ENCODE assay signal across 8 cellular contexts in genomic region chr7:8260871-8261707, GRCh38. TPM values are rescaled to one million over a fixed set of nuclear protein-coding genes. Genes with fewer than 3 reads are reported as not detected.
DNase-seq lines count a peak whose midpoint lies in the region; ATAC-seq and TF ChIP-seq lines count a peak whose summit lies in the region.

No MANE protein-coding gene starts in this region.

- ATAC-seq in GM21619 (IDR thresholded peaks at IDR 0.05; ENCODE audit: unreplicated experiment) (peak; percentile 22), naive B cell (ENCODE audit: low read depth in 2 of 2) (peak in 1 of 2 donors; percentile 36)

- no peaks in the 10 kb centered on the region for H3K36me3 ChIP-seq in vagina

- H3K4me1 Mint-ChIP-seq in activated CD4-positive, alpha-beta memory T cell treated with anti-CD3 and anti-CD28 coated beads, Interleukin-2, amount 10 ng/mL, durations not matched to agents 7 days and 5 days: peaks cover 6% of the 10 kb centered on the region
- peaks cover 0 to 11% (median 6%) of the 10 kb centered on the region in 3 donors for H3K4me1 Mint-ChIP-seq in naive B cell

- POLR2A ChIA-PET in activated CD4-positive, alpha-beta memory T cell treated with anti-CD3 and anti-CD28 coated beads, Interleukin-2, amount 10 ng/mL, durations not matched to agents 7 days and 5 days (lab: Charles Lee): interaction anchor here (1.5 kb wide), 1 partner anchor 621 kb away, joined by 5 read pairs; the partner anchor contains the start of gene UMAD1

- peak overlapping the region; percentile 34 for H3K27ac ChIP-seq in vagina

- H3K4me3 ChIP-seq in fibroblast of mammary gland (ENCODE audit: control insufficient read depth, low read depth, low read length): peak overlapping the region; percentile 34
- H3K4me3 ChIP-seq in vagina: peak overlapping the region; percentile 63 to 67

- no peak overlapping the region for H3K27ac Mint-ChIP-seq in activated CD4-positive, alpha-beta memory T cell treated with anti-CD3 and anti-CD28 coated beads, Interleukin-2, amount 10 ng/mL, durations not matched to agents 7 days and 5 days
- H3K27ac Mint-ChIP-seq in naive B cell: peak overlapping the region in 2 of 6 donors; percentile 8 to 60

- no peaks in the 10 kb centered on the region for H3K27me3 ChIP-seq in vagina

- no peaks in the 10 kb centered on the region for H3K9me3 Mint-ChIP-seq in activated CD4-positive, alpha-beta memory T cell treated with anti-CD3 and anti-CD28 coated beads, Interleukin-2, amount 10 ng/mL, durations not matched to agents 7 days and 5 days
- peaks cover 0 to 10% (median 2%) of the 10 kb centered on the region in 7 donors for H3K9me3 Mint-ChIP-seq in naive B cell

- peak overlapping the region; percentile 73 for H3K4me3 Mint-ChIP-seq in activated CD4-positive, alpha-beta memory T cell treated with anti-CD3 and anti-CD28 coated beads, Interleukin-2, amount 10 ng/mL, durations not matched to agents 7 days and 5 days
- H3K4me3 Mint-ChIP-seq in naive B cell: peak overlapping the region; percentile 70 to 90 (median 79)

- CTCF ChIA-PET in activated CD4-positive, alpha-beta memory T cell treated with anti-CD3 and anti-CD28 coated beads, Interleukin-2, amount 10 ng/mL, durations not matched to agents 7 days and 5 days (lab: Charles Lee): no interaction called here

- H3K9me3 ChIP-seq in vagina: no peaks in the 10 kb centered on the region

- no peaks in the 10 kb centered on the region for H3K36me3 Mint-ChIP-seq in activated CD4-positive, alpha-beta memory T cell treated with anti-CD3 and anti-CD28 coated beads, Interleukin-2, amount 10 ng/mL, durations not matched to agents 7 days and 5 days (ENCODE audit: low read depth)
- H3K36me3 Mint-ChIP-seq in naive B cell: peaks cover 0 to 16% of the 10 kb centered on the region in 2 donors

- peaks cover 53% of the 10 kb centered on the region for H3K27me3 Mint-ChIP-seq in activated CD4-positive, alpha-beta memory T cell treated with anti-CD3 and anti-CD28 coated beads, Interleukin-2, amount 10 ng/mL, durations not matched to agents 7 days and 5 days
- peaks cover 51 to 57% (median 52%) of the 10 kb centered on the region in 3 donors for H3K27me3 Mint-ChIP-seq in naive B cell

- DNase-seq in DMS53 treated with DMSO at 0.1 percent for 48 hours (lab: John Stamatoyannopoulos, UW; ENCODE audit: unreplicated experiment) (peak; percentile 64), NCI-H146 (lab: John Stamatoyannopoulos, UW) (peak; percentile 71), fibroblast of mammary gland (ENCODE audit: low read depth) (no peak), naive B cell (no peak), vagina (ENCODE audit: extremely low spot score in 2 of 2) (no peak), AG08395 (ENCODE audit: low spot score) (no peak)
- peak; percentile 20 for DNase-seq in activated CD4-positive, alpha-beta memory T cell treated with anti-CD3 and anti-CD28 coated beads, Interleukin-2, amount 10 ng/mL, durations not matched to agents 7 days and 5 days

- TF ChIP-seq POLR2A in vagina (IDR thresholded peaks at IDR 0.05): no peak

- TF ChIP-seq CTCF in fibroblast of mammary gland (conservative IDR thresholded peaks at IDR 0.05; ENCODE audit: control insufficient read depth, insufficient read depth, low read depth, low read length) (no peak), vagina (IDR thresholded peaks at IDR 0.05) (no peak)

- intact Hi-C loops in vagina (cut with DNase I): no loop called here

- H3K4me1 ChIP-seq in vagina: peaks cover 18% of the 10 kb centered on the region

RNA-seq across cellular contexts. Expression of gene ICA1, which starts 0.9 kb away (rescaled TPM):
- 1 to 10 TPM; 2.2 TPM for total RNA-seq in activated CD4-positive, alpha-beta memory T cell treated with anti-CD3 and anti-CD28 coated beads, Interleukin-2, amount 10 ng/mL, durations not matched to agents 7 days and 5 days
- under 1 TPM in 4 of 6 donors, not detected in 2; 0.13 to 0.22 (median 0.19) TPM for polyA plus RNA-seq in naive B cell (ENCODE audit: low read depth in 6 of 6)
- total RNA-seq in vagina: 25.5 TPM

Comparison
In these comparisons a context has a peak if more than half of its experiments do, and no peak if none do; other contexts are left out.
1. DNase-seq: peak in DMS53 treated with DMSO at 0.1 percent for 48 hours (single experiment), NCI-H146 (single experiment) and activated CD4-positive, alpha-beta memory T cell treated with anti-CD3 and anti-CD28 coated beads, Interleukin-2, amount 10 ng/mL, durations not matched to agents 7 days and 5 days (single experiment); none in fibroblast of mammary gland (single experiment), naive B cell (single experiment), vagina (0 of 2) and AG08395 (single experiment).